ENCODE assay signal across 9 cellular contexts in genomic region chr3:134312072-134312872, GRCh38.
DNase-seq lines count a peak whose midpoint lies in the region; ATAC-seq, FAIRE-seq and TF ChIP-seq lines count a peak whose summit lies in the region.
"Had no signal": no experiment of that assay in that cellular context is flagged by ENCODE, and none has a peak within 500 bp of the region (broad histone marks: within the 10 kb centered on the region; RNA-seq: fewer than 3 reads in every experiment).

No MANE protein-coding gene starts in this region.

- ATAC-seq in IMR-90 (ENCODE audit: low read depth) (no peak), HG03354 (IDR thresholded peaks at IDR 0.05; ENCODE audit: poor library complexity, severe bottlenecking, unreplicated experiment) (no peak), GM19328 (IDR thresholded peaks at IDR 0.05; ENCODE audit: unreplicated experiment) (no peak)

- CTCF ChIA-PET in IMR-90 (lab: Yijun Ruan, JAX) = interaction anchor here (0.9 to 1.0 kb wide), 3 partner anchors 16 to 59 kb away, joined by 3 read pairs; no protein-coding TSS in a partner anchor

- H3K4me2 ChIP-seq in IMR-90 (ENCODE audit: low read depth, low read length) = no peak overlapping the region
- H3K4me2 ChIP-seq in osteoblast (ENCODE audit: insufficient read depth, low read length) = no peak overlapping the region

- no peaks in the 10 kb centered on the region for H3K79me2 ChIP-seq in osteoblast (ENCODE audit: insufficient read depth, low read length)

- in situ Hi-C loops in IMR-90 (cut with MboI; ENCODE audit: low sequenced_read_pairs) = no loop called here

- no peaks in the 10 kb centered on the region for H3K9me3 ChIP-seq in IMR-90 (ENCODE audit: control insufficient read depth, insufficient read depth, low read length)
- H3K9me3 ChIP-seq in osteoblast (ENCODE audit: low read depth, low read length) = no peaks in the 10 kb centered on the region

- no peak overlapping the region for H3K4me3 ChIP-seq in IMR-90 (ENCODE audit: insufficient read depth, low read depth, low read length)
- H3K4me3 ChIP-seq in epithelial cell of esophagus (ENCODE audit: low read length) = no peak overlapping the region
- no peak overlapping the region for H3K4me3 ChIP-seq in osteoblast (ENCODE audit: insufficient read depth, low read length)

- H2BK5ac ChIP-seq in IMR-90 (ENCODE audit: low read depth, low read length, poor library complexity, severe bottlenecking) = peak overlapping the region; percentile 76

- H3K18ac ChIP-seq in IMR-90 (ENCODE audit: low read depth, low read length) = peak overlapping the region; percentile 72

- H3K27me3 ChIP-seq in IMR-90 (ENCODE audit: control insufficient read depth, insufficient read depth, low read length) = no peaks in the 10 kb centered on the region
- no peaks in the 10 kb centered on the region for H3K27me3 ChIP-seq in osteoblast (ENCODE audit: insufficient read depth, low read length)

- peak overlapping the region; percentile 86 for H3K4ac ChIP-seq in IMR-90 (ENCODE audit: low read depth, low read length)

- no peak for TF ChIP-seq POLR2A in IMR-90 (IDR thresholded peaks at IDR 0.05; ENCODE audit: low read depth, low read length)

- peak overlapping the region; percentile 86 for H2BK120ac ChIP-seq in IMR-90 (ENCODE audit: low read depth, low read length)

- H3K9me1 ChIP-seq in IMR-90 (ENCODE audit: insufficient read depth, low read length) = peaks cover 37% of the 10 kb centered on the region

- H2BK15ac ChIP-seq in IMR-90 (ENCODE audit: low read depth, low read length) = peak overlapping the region; percentile 87; the same call in 2 of the 3 replicates

- peak overlapping the region; percentile 52 for H4K5ac ChIP-seq in IMR-90 (ENCODE audit: low read depth, low read length)

- H2AK9ac ChIP-seq in IMR-90 (replicated peaks; ENCODE audit: low read depth, low read length, poor library complexity) = peak overlapping the region; percentile 87

- no peaks in the 10 kb centered on the region for H4K20me1 ChIP-seq in IMR-90 (ENCODE audit: insufficient read depth, low read length)
- H4K20me1 ChIP-seq in osteoblast (ENCODE audit: insufficient read depth, low read length) = no peaks in the 10 kb centered on the region

- peak overlapping the region; percentile 64; the same call in 1 of the 2 replicates for H3K27ac ChIP-seq in IMR-90 (ENCODE audit: insufficient read depth, low read length)
- H3K27ac ChIP-seq in osteoblast (ENCODE audit: low read depth, low read length) = peak overlapping the region; percentile 61

- no peak for TF ChIP-seq RAD21 in IMR-90 (IDR thresholded peaks at IDR 0.05; ENCODE audit: low read length)

- H2AFZ ChIP-seq in IMR-90 (replicated peaks; ENCODE audit: low read length, poor library complexity) (peak overlapping the region; percentile 84), osteoblast (ENCODE audit: low read length) (no peak overlapping the region)

- H3K23ac ChIP-seq in IMR-90 (ENCODE audit: low read depth, low read length) = peak overlapping the region; percentile 77; the same call in 1 of the 2 replicates

- DNase-seq in Daoy (ENCODE audit: low read depth) (peak; percentile 85), IMR-90 (no peak), epithelial cell of esophagus (ENCODE audit: low read depth) (peak; percentile 93), osteoblast (ENCODE audit: insufficient read length, low spot score, missing footprints) (peak; percentile 82), GM19239 (ENCODE audit: insufficient read length, low spot score) (no peak), dedifferentiated amniotic fluid mesenchymal stem cell (ENCODE audit: extremely low spot score) (no peak)
- DNase-seq: activated CD4-positive, alpha-beta T cell treated with anti-CD3 and anti-CD28 coated beads for 48 hours had no signal

- no peak for FAIRE-seq in GM19239 (lab: Jason Lieb, UNC)

- H3K4me1 ChIP-seq in IMR-90 (ENCODE audit: control insufficient read depth, insufficient read depth, low read length) (peaks cover 50% of the 10 kb centered on the region), osteoblast (ENCODE audit: insufficient read depth, low read length) (peaks cover 83% of the 10 kb centered on the region)

- peak overlapping the region; percentile 17; the same call in 1 of the 2 replicates for H3K56ac ChIP-seq in IMR-90 (ENCODE audit: extremely low read depth, insufficient read depth, low read length)

- no peak overlapping the region for H3K9ac ChIP-seq in IMR-90 (ENCODE audit: low read depth, low read length)

- intact Hi-C loops in IMR-90 (cut with micrococcal nuclease) = no loop called here

- H3K14ac ChIP-seq in IMR-90 (replicated peaks; ENCODE audit: low read depth, low read length) = peak overlapping the region; percentile 72

- H3K36me3 ChIP-seq in IMR-90 (ENCODE audit: control insufficient read depth, insufficient read depth, low read length) (no peaks in the 10 kb centered on the region), osteoblast (ENCODE audit: insufficient read depth, low read length) (no peaks in the 10 kb centered on the region)

- peak overlapping the region; percentile 86 for H4K91ac ChIP-seq in IMR-90 (ENCODE audit: insufficient read depth, low read depth, low read length)

- H3K79me1 ChIP-seq in IMR-90 (ENCODE audit: low read depth in 1 of 2, low read length in 2 of 2) = peaks cover 14 to 61% of the 10 kb centered on the region in 2 experiments; a peak in 3 of 4 replicates

- TF ChIP-seq CTCF in IMR-90 (conservative IDR thresholded peaks at IDR 0.05; ENCODE audit: low read depth, low read length) = no peak
- TF ChIP-seq CTCF in epithelial cell of esophagus (IDR thresholded peaks at IDR 0.05; ENCODE audit: insufficient read depth, low read depth, low read length, missing control alignments) = peak; percentile 31
- TF ChIP-seq CTCF in osteoblast (IDR thresholded peaks at IDR 0.05; ENCODE audit: extremely low read depth, low read depth, low read length) = no peak

- BruUV-seq in IMR-90 (replicated peaks; lab: Mats Ljungman, UMichigan) = no TSS peak

- peak overlapping the region; percentile 74 for H2BK20ac ChIP-seq in IMR-90 (ENCODE audit: low read depth, low read length)

- H2AK5ac ChIP-seq in IMR-90 (ENCODE audit: low read depth, low read length) = peak overlapping the region; percentile 82

- 85% methylated on average over 15 of the region's 28 CpGs; no CpG with 5 or more reads in 1 of the 2 experiments for WGBS in IMR-90 (ENCODE audit: extremely low coverage in 2 of 2, insufficient read length in 1 of 2), 2 experiments

- POLR2A ChIA-PET in IMR-90 (lab: Charles Lee; ENCODE audit: unreplicated experiment) = interaction anchor here (1.1 kb wide), 1 partner anchor 39 kb away, joined by 3 read pairs; no protein-coding TSS in a partner anchor

- H4K8ac ChIP-seq in IMR-90 (ENCODE audit: low read depth in 2 of 2, low read length in 2 of 2) = peak overlapping the region; percentile 50 to 74; a peak in 3 of 4 replicates

- dilution Hi-C loops in IMR-90 (cut with HindIII; ENCODE audit: low sequenced_read_pairs, unreplicated experiment) = no loop called here

TF ChIP-seq in IMR-90, 13 proteins besides CTCF, POLR2A, EP300 and RAD21:
- peak; percentile 15; the same call in 1 of the 2 replicates for TF ChIP-seq CEBPB (IDR thresholded peaks at IDR 0.05; ENCODE audit: low read depth, low read length)
- no peak for TF ChIP-seq RCOR1 (IDR thresholded peaks at IDR 0.05; ENCODE audit: insufficient replicate concordance, low read length)
- no peak for TF ChIP-seq MXI1 (IDR thresholded peaks at IDR 0.05; ENCODE audit: borderline replicate concordance, low read depth, low read length)
TF ChIP-seq in IMR-90: peak in this region for 1.

Comparison
In these comparisons a context has a peak if more than half of its experiments do, and no peak if none do; other contexts are left out.
1. DNase-seq: peak in Daoy (single experiment), epithelial cell of esophagus (single experiment) and osteoblast (single experiment); none in IMR-90 (single experiment), GM19239 (single experiment) and dedifferentiated amniotic fluid mesenchymal stem cell (single experiment).